Comparison of ENCODE assay signal across 8 cellular contexts in the genomic region with DNA sequence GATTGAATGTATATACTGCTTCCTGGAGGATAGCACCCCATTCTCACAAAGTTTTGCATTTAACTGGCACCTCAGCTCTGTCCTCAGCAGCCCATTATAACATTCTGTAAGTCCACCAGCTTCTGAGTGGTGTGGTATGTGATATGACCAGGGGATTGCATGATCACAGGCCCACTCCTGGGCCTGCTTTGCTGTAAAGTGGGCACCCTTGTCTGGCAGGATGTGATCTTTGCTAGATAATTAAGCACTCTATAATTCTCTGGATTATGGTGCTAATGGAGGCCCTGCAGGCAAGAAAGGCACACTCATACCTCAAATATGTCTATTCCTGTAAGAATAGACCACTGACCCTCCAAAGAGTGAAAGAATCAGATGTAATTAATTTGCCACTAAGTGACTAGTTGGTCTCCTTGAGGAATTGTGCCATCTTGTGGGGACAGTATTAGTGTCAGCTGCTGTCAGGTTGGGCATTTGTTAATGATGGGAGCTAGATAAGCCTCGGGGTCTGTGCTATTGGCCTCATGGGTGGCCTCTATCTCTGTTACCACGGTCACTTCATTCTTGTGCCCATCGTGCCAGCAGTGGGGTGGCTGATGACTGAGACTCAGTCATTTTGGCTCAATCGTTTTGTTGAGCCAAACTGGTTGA. TPM values are rescaled to one million over a fixed set of nuclear protein-coding genes. Genes with fewer than 3 reads are reported as not detected.
DNase-seq lines count a peak whose midpoint lies in the region; ATAC-seq lines count a peak whose summit lies in the region.

No MANE protein-coding gene starts in this region.

- no peak for DNase-seq in activated CD8-positive, alpha-beta memory T cell treated with anti-CD3 and anti-CD28 coated beads, Interleukin-2, amount 10 ng/mL, durations not matched to agents 7 days and 5 days
- no peak for DNase-seq in activated CD8-positive, alpha-beta memory T cell treated with anti-CD3 and anti-CD28 coated beads, Interleukin-2, amount 50 U/mL, for 4 hours
- DNase-seq in NAMALWA (ENCODE audit: low spot score) (peak; percentile 71), kidney glomerular epithelial cell (lab: John Stamatoyannopoulos, UW) (peak; percentile 48), GM19240 (ENCODE audit: insufficient read length, low spot score) (no peak)
- DNase-seq in T-helper 2 cell treated with Interferon-gamma antibody and Interleukin-4, amounts not matched to agents 5 μg/mL and 100 μg/mL, for 36 hours (ENCODE audit: low spot score): no peak

- H3K9me3 Mint-ChIP-seq in activated CD8-positive, alpha-beta memory T cell treated with anti-CD3 and anti-CD28 coated beads, Interleukin-2, amount 10 ng/mL, durations not matched to agents 7 days and 5 days (ENCODE audit: low read depth): no peaks in the 10 kb centered on the region
- no peaks in the 10 kb centered on the region for H3K9me3 Mint-ChIP-seq in activated T-helper 17 cell treated with anti-CD3 and anti-CD28 coated beads, Interleukin-2, amount 50 U/mL, for 72 hours
- H3K9me3 Mint-ChIP-seq in T-helper 2 cell treated with Interferon-gamma antibody and Interleukin-4, amounts not matched to agents 5 μg/mL and 100 μg/mL, for 36 hours: no peaks in the 10 kb centered on the region

- H3K4me1 Mint-ChIP-seq in activated CD8-positive, alpha-beta memory T cell treated with anti-CD3 and anti-CD28 coated beads, Interleukin-2, amount 10 ng/mL, durations not matched to agents 7 days and 5 days: no peaks in the 10 kb centered on the region
- no peaks in the 10 kb centered on the region for H3K4me1 Mint-ChIP-seq in activated T-helper 17 cell treated with anti-CD3 and anti-CD28 coated beads, Interleukin-2, amount 50 U/mL, for 72 hours
- H3K4me1 Mint-ChIP-seq in T-helper 2 cell treated with Interferon-gamma antibody and Interleukin-4, amounts not matched to agents 5 μg/mL and 100 μg/mL, for 36 hours (ENCODE audit: low read depth): no peaks in the 10 kb centered on the region

- CTCF ChIA-PET in activated CD8-positive, alpha-beta memory T cell treated with anti-CD3 and anti-CD28 coated beads, Interleukin-2, amount 10 ng/mL, durations not matched to agents 7 days and 5 days (lab: Charles Lee): interaction anchor here (0.6 to 1.2 kb wide), 5 partner anchors 19 to 385 kb away, joined by 3 to 4 read pairs (median 3); a partner anchor contains a TSS

- no peaks in the 10 kb centered on the region for H3K36me3 Mint-ChIP-seq in activated CD8-positive, alpha-beta memory T cell treated with anti-CD3 and anti-CD28 coated beads, Interleukin-2, amount 10 ng/mL, durations not matched to agents 7 days and 5 days
- H3K36me3 Mint-ChIP-seq in activated T-helper 17 cell treated with anti-CD3 and anti-CD28 coated beads, Interleukin-2, amount 50 U/mL, for 72 hours (ENCODE audit: low read depth): no peaks in the 10 kb centered on the region
- H3K36me3 Mint-ChIP-seq in T-helper 2 cell treated with Interferon-gamma antibody and Interleukin-4, amounts not matched to agents 5 μg/mL and 100 μg/mL, for 36 hours (ENCODE audit: low read depth): no peaks in the 10 kb centered on the region

- ATAC-seq in activated CD8-positive, alpha-beta memory T cell treated with anti-CD3 and anti-CD28 coated beads, Interleukin-2, amount 10 ng/mL, durations not matched to agents 7 days and 5 days: peak; percentile 67
- peak; percentile 89 for ATAC-seq in GM21786 (IDR thresholded peaks at IDR 0.05; ENCODE audit: unreplicated experiment)
- peak; percentile 31 for ATAC-seq in activated T-helper 17 cell treated with anti-CD3 and anti-CD28 coated beads, Interleukin-2, amount 50 U/mL, for 72 hours (replicated peaks)

- H3K27me3 Mint-ChIP-seq in activated CD8-positive, alpha-beta memory T cell treated with anti-CD3 and anti-CD28 coated beads, Interleukin-2, amount 10 ng/mL, durations not matched to agents 7 days and 5 days: peaks cover 3% of the 10 kb centered on the region
- H3K27me3 Mint-ChIP-seq in activated T-helper 17 cell treated with anti-CD3 and anti-CD28 coated beads, Interleukin-2, amount 50 U/mL, for 72 hours: peaks cover 4% of the 10 kb centered on the region
- no peaks in the 10 kb centered on the region for H3K27me3 Mint-ChIP-seq in T-helper 2 cell treated with Interferon-gamma antibody and Interleukin-4, amounts not matched to agents 5 μg/mL and 100 μg/mL, for 36 hours (ENCODE audit: low read depth)

- H3K27ac Mint-ChIP-seq in activated CD8-positive, alpha-beta memory T cell treated with anti-CD3 and anti-CD28 coated beads, Interleukin-2, amount 10 ng/mL, durations not matched to agents 7 days and 5 days: no peak overlapping the region
- no peak overlapping the region for H3K27ac Mint-ChIP-seq in activated T-helper 17 cell treated with anti-CD3 and anti-CD28 coated beads, Interleukin-2, amount 50 U/mL, for 72 hours
- no peak overlapping the region for H3K27ac Mint-ChIP-seq in T-helper 2 cell treated with Interferon-gamma antibody and Interleukin-4, amounts not matched to agents 5 μg/mL and 100 μg/mL, for 36 hours

- no peak overlapping the region for H3K4me3 Mint-ChIP-seq in activated CD8-positive, alpha-beta memory T cell treated with anti-CD3 and anti-CD28 coated beads, Interleukin-2, amount 10 ng/mL, durations not matched to agents 7 days and 5 days
- no peak overlapping the region for H3K4me3 Mint-ChIP-seq in activated T-helper 17 cell treated with anti-CD3 and anti-CD28 coated beads, Interleukin-2, amount 50 U/mL, for 72 hours
- no peak overlapping the region for H3K4me3 Mint-ChIP-seq in T-helper 2 cell treated with Interferon-gamma antibody and Interleukin-4, amounts not matched to agents 5 μg/mL and 100 μg/mL, for 36 hours

RNA-seq across cellular contexts. Expression of a gene that starts 2.2 kb away (rescaled TPM):
- under 1 TPM in 1 of 2 experiments, not detected in 1; 0.26 TPM for total RNA-seq in activated CD8-positive, alpha-beta memory T cell treated with anti-CD3 and anti-CD28 coated beads, Interleukin-2, amount 10 ng/mL, durations not matched to agents 7 days and 5 days
- total RNA-seq in activated T-helper 17 cell treated with anti-CD3 and anti-CD28 coated beads, Interleukin-2, amount 50 U/mL, for 72 hours: not detected

RNA-seq across cellular contexts. Expression of a gene that starts 11.5 kb away (rescaled TPM):
- 10 to 100 TPM; 25.2 to 29.9 TPM for total RNA-seq in activated CD8-positive, alpha-beta memory T cell treated with anti-CD3 and anti-CD28 coated beads, Interleukin-2, amount 10 ng/mL, durations not matched to agents 7 days and 5 days
- 10 to 100 TPM; 18.3 to 38.2 TPM for total RNA-seq in activated T-helper 17 cell treated with anti-CD3 and anti-CD28 coated beads, Interleukin-2, amount 50 U/mL, for 72 hours

RNA-seq across cellular contexts. Expression of a gene that starts 23.7 kb away (rescaled TPM):
- under 1 TPM; 0.19 to 0.32 TPM for total RNA-seq in activated CD8-positive, alpha-beta memory T cell treated with anti-CD3 and anti-CD28 coated beads, Interleukin-2, amount 10 ng/mL, durations not matched to agents 7 days and 5 days
- under 1 TPM; 0.42 to 0.78 TPM for total RNA-seq in activated T-helper 17 cell treated with anti-CD3 and anti-CD28 coated beads, Interleukin-2, amount 50 U/mL, for 72 hours

RNA-seq across cellular contexts. Expression of a gene that starts 43.9 kb away (rescaled TPM):
- total RNA-seq in activated CD8-positive, alpha-beta memory T cell treated with anti-CD3 and anti-CD28 coated beads, Interleukin-2, amount 10 ng/mL, durations not matched to agents 7 days and 5 days: under 1 TPM in 1 of 2 experiments, not detected in 1; 0.23 TPM
- under 1 TPM; 0.26 to 0.52 TPM for total RNA-seq in activated T-helper 17 cell treated with anti-CD3 and anti-CD28 coated beads, Interleukin-2, amount 50 U/mL, for 72 hours

Comparison
In these comparisons a context has a peak if more than half of its experiments do, and no peak if none do; other contexts are left out.
1. ATAC-seq: peak in every context shown above with its lines; median percentile 89 in GM21786; 67 in activated CD8-positive, alpha-beta memory T cell treated with anti-CD3 and anti-CD28 coated beads, Interleukin-2, amount 10 ng/mL, durations not matched to agents 7 days and 5 days; 31 in activated T-helper 17 cell treated with anti-CD3 and anti-CD28 coated beads, Interleukin-2, amount 50 U/mL, for 72 hours.
2. DNase-seq: peak in NAMALWA (single experiment) and kidney glomerular epithelial cell (single experiment); none in activated CD8-positive, alpha-beta memory T cell treated with anti-CD3 and anti-CD28 coated beads, Interleukin-2, amount 10 ng/mL, durations not matched to agents 7 days and 5 days (single experiment), activated CD8-positive, alpha-beta memory T cell treated with anti-CD3 and anti-CD28 coated beads, Interleukin-2, amount 50 U/mL, for 4 hours (single experiment), T-helper 2 cell treated with Interferon-gamma antibody and Interleukin-4, amounts not matched to agents 5 μg/mL and 100 μg/mL, for 36 hours (single experiment) and GM19240 (single experiment).